In genomic region chr3:114155370-114155821, GRCh38 we compare ENCODE assay signal across 8 cellular contexts. TPM values are rescaled to one million over a fixed set of nuclear protein-coding genes. Genes with fewer than 3 reads are reported as not detected.
DNase-seq lines count a peak whose midpoint lies in the region; ATAC-seq, FAIRE-seq and TF ChIP-seq lines count a peak whose summit lies in the region.

No MANE protein-coding gene starts in this region.

- DNase-seq in BE2C = peak; percentile 49
- peak; percentile 56 to 80 for DNase-seq in HAP-1 (ENCODE audit: low spot score in 2 of 2)
- no peak for DNase-seq in RWPE2 (ENCODE audit: low spot score)
- peak; percentile 32 for DNase-seq in epithelial cell of esophagus (ENCODE audit: low read depth)
- peak; percentile 7 for DNase-seq in small intestine
- no peak for DNase-seq in kidney tubule cell (ENCODE audit: low spot score)
- no peak for DNase-seq in omental fat pad (ENCODE audit: low spot score)
- DNase-seq in gastrocnemius medialis = no peak

- in situ Hi-C loops in HAP-1 (cut with MboI; ENCODE audit: low sequenced_read_pairs) = no loop called here
- in situ Hi-C loops in gastrocnemius medialis (cut with MboI; ENCODE audit: low sequenced_read_pairs in 4 of 4) = no loop called here

- H3K4me1 ChIP-seq in BE2C (no peaks in the 10 kb centered on the region), HAP-1 (peaks cover 33% of the 10 kb centered on the region), RWPE2 (ENCODE audit: insufficient read depth, poor library complexity, severe bottlenecking) (no peaks in the 10 kb centered on the region), small intestine (ENCODE audit: control insufficient read depth in 2 of 2, insufficient read depth in 1 of 2, low read depth in 1 of 2, low read length in 1 of 2) (no peaks in the 10 kb centered on the region), gastrocnemius medialis (peaks cover 0 to 6% of the 10 kb centered on the region in 2 donors)

- ATAC-seq in RWPE2 (ENCODE audit: low read depth) = no peak
- no peak for ATAC-seq in omental fat pad (ENCODE audit: low FRiP score)
- no peak for ATAC-seq in gastrocnemius medialis

- H3K27ac ChIP-seq in RWPE2 (ENCODE audit: poor library complexity, severe bottlenecking) (no peak overlapping the region), small intestine (ENCODE audit: low read depth in 1 of 2, low read length in 1 of 2) (no peak overlapping the region), gastrocnemius medialis (no peak overlapping the region)

- peaks cover 13% of the 10 kb centered on the region for H3K27me3 ChIP-seq in BE2C
- H3K27me3 ChIP-seq in HAP-1 (ENCODE audit: low read depth) = no peaks in the 10 kb centered on the region
- peaks cover 3% of the 10 kb centered on the region for H3K27me3 ChIP-seq in RWPE2 (ENCODE audit: insufficient read depth, poor library complexity, severe bottlenecking)
- no peaks in the 10 kb centered on the region for H3K27me3 ChIP-seq in small intestine (ENCODE audit: control insufficient read depth in 2 of 2, insufficient read depth in 2 of 2, low read length in 2 of 2)
- H3K27me3 ChIP-seq in gastrocnemius medialis = no peaks in the 10 kb centered on the region

- no peak for FAIRE-seq in small intestine (lab: Jason Lieb, UNC)

- H3K36me3 ChIP-seq in BE2C = no peaks in the 10 kb centered on the region
- no peaks in the 10 kb centered on the region for H3K36me3 ChIP-seq in HAP-1 (replicated peaks)
- no peaks in the 10 kb centered on the region for H3K36me3 ChIP-seq in RWPE2 (ENCODE audit: low read depth)
- no peaks in the 10 kb centered on the region for H3K36me3 ChIP-seq in small intestine (ENCODE audit: control insufficient read depth in 2 of 2, insufficient read depth in 2 of 2, low read length in 2 of 2)
- H3K36me3 ChIP-seq in gastrocnemius medialis = no peaks in the 10 kb centered on the region

- WGBS in small intestine, 3 donors = 64 to 72% (median 71%) methylated on average over 9 of the region's 9 CpGs

- TF ChIP-seq CTCF in BE2C (IDR thresholded peaks at IDR 0.05; ENCODE audit: low read depth, low read length) = peak; percentile 96
- TF ChIP-seq CTCF in RWPE2 (IDR thresholded peaks at IDR 0.05; ENCODE audit: poor library complexity, severe bottlenecking) = peak; percentile 26
- peak; percentile 51 for TF ChIP-seq CTCF in epithelial cell of esophagus (IDR thresholded peaks at IDR 0.05; ENCODE audit: insufficient read depth, low read depth, low read length, missing control alignments)
- TF ChIP-seq CTCF in omental fat pad (IDR thresholded peaks at IDR 0.05) = no peak
- TF ChIP-seq CTCF in gastrocnemius medialis (IDR thresholded peaks at IDR 0.05 in 4 of 5, conservative IDR thresholded peaks at IDR 0.05 in 1 of 5) = peak in 2 of 5 experiments; percentile 10 to 26

- H3K9me3 ChIP-seq in BE2C = no peaks in the 10 kb centered on the region
- no peaks in the 10 kb centered on the region for H3K9me3 ChIP-seq in HAP-1
- no peaks in the 10 kb centered on the region for H3K9me3 ChIP-seq in RWPE2 (ENCODE audit: severe bottlenecking)
- H3K9me3 ChIP-seq in small intestine (ENCODE audit: control insufficient read depth, low read depth) = no peaks in the 10 kb centered on the region
- H3K9me3 ChIP-seq in gastrocnemius medialis = no peaks in the 10 kb centered on the region

- intact Hi-C loops in gastrocnemius medialis (cut with DNase I; ENCODE audit: low total_unique reads) = loop anchor here (10.0 kb wide), 1 partner anchor 259 kb away; no protein-coding TSS in a partner anchor

- H3K4me3 ChIP-seq in BE2C (ENCODE audit: low read depth, low read length) (no peak overlapping the region), HAP-1 (no peak overlapping the region), RWPE2 (ENCODE audit: severe bottlenecking) (no peak overlapping the region), epithelial cell of esophagus (ENCODE audit: low read length) (no peak overlapping the region), small intestine (ENCODE audit: low read depth in 1 of 2, low read length in 2 of 2) (no peak overlapping the region), gastrocnemius medialis (no peak overlapping the region)

- no peak for TF ChIP-seq POLR2A in gastrocnemius medialis (IDR thresholded peaks at IDR 0.05)

RNA-seq across cellular contexts. Expression of gene DRD3, which starts 23.5 kb away (rescaled TPM):
- polyA plus RNA-seq in BE2C (2012; ENCODE audit: insufficient read depth, insufficient read length, low read depth) = not detected
- not detected for polyA plus RNA-seq in small intestine
- total RNA-seq in omental fat pad = not detected
- not detected for total RNA-seq in gastrocnemius medialis

Comparison
In these comparisons a context has a peak if more than half of its experiments do, and no peak if none do; other contexts are left out.
1. DNase-seq: peak in BE2C (single experiment), HAP-1 (2 of 2), epithelial cell of esophagus (single experiment) and small intestine (single experiment); none in RWPE2 (single experiment), kidney tubule cell (single experiment), omental fat pad (single experiment) and gastrocnemius medialis (0 of 2).
2. CTCF ChIP-seq: peak in BE2C (single experiment), RWPE2 (single experiment) and epithelial cell of esophagus (single experiment); none in omental fat pad (0 of 3).